Comparison of ENCODE assay signal across 8 cellular contexts in genomic region chr3:122564155-122564912, GRCh38. TPM values are rescaled to one million over a fixed set of nuclear protein-coding genes. Genes with fewer than 3 reads are reported as not detected.
DNase-seq lines count a peak whose midpoint lies in the region; ATAC-seq and TF ChIP-seq lines count a peak whose summit lies in the region.

DTX3L (plus strand) TSS chr3:122564338; CDS start chr3:122564427, 89 bp downstream.
PARP9 (minus strand) TSS chr3:122564300; CDS start chr3:122559620, 4,680 bp downstream.

- TF ChIP-seq CTCF in epithelial cell of proximal tubule (conservative IDR thresholded peaks at IDR 0.05; ENCODE audit: low read depth, low read length) = no peak

- peak within 1 kb of the TSS; percentile 71 to 92 for H3K9ac ChIP-seq in mucosa of rectum (ENCODE audit: low read depth in 1 of 2, low read length in 2 of 2)

- POLR2A ChIA-PET in CD8-positive, alpha-beta memory T cell (lab: Charles Lee) = interaction anchor here (0.6 to 4.3 kb wide), 8 partner anchors 10 to 180 kb away, joined by 3 to 39 read pairs (median 6); partner anchors contain the start of genes FAM162A, KPNA1, MIX23 and PARP14

- H3K9me3 ChIP-seq in CD8-positive, alpha-beta memory T cell (ENCODE audit: low read length) = no peaks in the 10 kb centered on the region
- H3K9me3 ChIP-seq in mucosa of rectum (ENCODE audit: control insufficient read depth in 2 of 2, low read length in 2 of 2) = no peaks in the 10 kb centered on the region

- peaks cover 8% of the 10 kb centered on the region for H3K36me3 ChIP-seq in CD8-positive, alpha-beta memory T cell (ENCODE audit: insufficient read depth, low read length)
- H3K36me3 ChIP-seq in mucosa of rectum (ENCODE audit: control insufficient read depth in 2 of 2, insufficient read depth in 2 of 2, low read length in 2 of 2) = peaks cover 21 to 23% of the 10 kb centered on the region in 2 donors

- H3K27ac Mint-ChIP-seq in CD8-positive, alpha-beta memory T cell = peak within 1 kb of the TSS; percentile 88 to 99 (median 95)
- peak within 1 kb of the TSS; percentile 97 for H3K27ac Mint-ChIP-seq in activated T-cell treated with anti-CD3 and anti-CD28 coated beads, Interleukin-2, amount 50 U/mL, for 24 hours

- peaks cover 4 to 53% (median 27%) of the 10 kb centered on the region in 3 donors for H3K36me3 Mint-ChIP-seq in CD8-positive, alpha-beta memory T cell
- peaks cover 64% of the 10 kb centered on the region for H3K36me3 Mint-ChIP-seq in activated T-cell treated with anti-CD3 and anti-CD28 coated beads, Interleukin-2, amount 50 U/mL, for 24 hours (ENCODE audit: low read depth)

- H3K9me3 Mint-ChIP-seq in CD8-positive, alpha-beta memory T cell = no peaks in the 10 kb centered on the region
- H3K9me3 Mint-ChIP-seq in activated T-cell treated with anti-CD3 and anti-CD28 coated beads, Interleukin-2, amount 50 U/mL, for 24 hours = no peaks in the 10 kb centered on the region

- no peaks in the 10 kb centered on the region for H3K27me3 Mint-ChIP-seq in CD8-positive, alpha-beta memory T cell
- H3K27me3 Mint-ChIP-seq in activated T-cell treated with anti-CD3 and anti-CD28 coated beads, Interleukin-2, amount 50 U/mL, for 24 hours = no peaks in the 10 kb centered on the region

- CTCF ChIA-PET in CD8-positive, alpha-beta memory T cell (lab: Charles Lee) = interaction anchor here (0.8 to 10.7 kb wide), 9 partner anchors 10 to 229 kb away, joined by 3 to 137 read pairs (median 3); partner anchors contain the start of genes HSPBAP1 and PARP14

- DNase-seq in CD8-positive, alpha-beta memory T cell = peak; percentile 73 to 86 (median 80)
- DNase-seq in HT1080 (ENCODE audit: low read depth) (peak; percentile 87), OCI-M1 (lab: John Stamatoyannopoulos, UW) (peak; percentile 94), epithelial cell of proximal tubule (ENCODE audit: low read depth) (no peak)
- peak; percentile 84 for DNase-seq in activated T-cell treated with anti-CD3 and anti-CD28 coated beads, Interleukin-2, amount 50 U/mL, for 24 hours
- peak; percentile 71 to 84 for DNase-seq in stimulated activated CD8-positive, alpha-beta memory T cell treated with anti-CD3 and anti-CD28 coated beads, Interleukin-4, amount 100 ng/mL, for 4 hours (ENCODE audit: low read depth in 2 of 2, low spot score in 1 of 2)

- peak within 1 kb of the TSS; percentile 86 for H3K4me3 ChIP-seq in CD8-positive, alpha-beta memory T cell (ENCODE audit: low read length)
- peak within 1 kb of the TSS; percentile 87 for H3K4me3 ChIP-seq in epithelial cell of proximal tubule (ENCODE audit: low read depth, low read length)
- peak within 1 kb of the TSS; percentile 85 to 89 for H3K4me3 ChIP-seq in mucosa of rectum (ENCODE audit: low read length in 2 of 2)

- H3K27me3 ChIP-seq in CD8-positive, alpha-beta memory T cell (ENCODE audit: insufficient read depth, low read length, poor library complexity, severe bottlenecking) = no peaks in the 10 kb centered on the region
- H3K27me3 ChIP-seq in mucosa of rectum (ENCODE audit: control insufficient read depth in 2 of 2, insufficient read depth in 2 of 2, low read length in 2 of 2) = no peaks in the 10 kb centered on the region

- H3K4me1 Mint-ChIP-seq in CD8-positive, alpha-beta memory T cell = peaks cover 70 to 85% (median 83%) of the 10 kb centered on the region in 3 donors
- H3K4me1 Mint-ChIP-seq in activated T-cell treated with anti-CD3 and anti-CD28 coated beads, Interleukin-2, amount 50 U/mL, for 24 hours (ENCODE audit: low read depth) = peaks cover 73% of the 10 kb centered on the region

- peak within 1 kb of the TSS; percentile 91 to 96 (median 94) for H3K4me3 Mint-ChIP-seq in CD8-positive, alpha-beta memory T cell
- peak within 1 kb of the TSS; percentile 88 for H3K4me3 Mint-ChIP-seq in activated T-cell treated with anti-CD3 and anti-CD28 coated beads, Interleukin-2, amount 50 U/mL, for 24 hours

- peaks cover 65% of the 10 kb centered on the region for H3K4me1 ChIP-seq in CD8-positive, alpha-beta memory T cell (ENCODE audit: insufficient read depth, low read length)
- peaks cover 4 to 9% of the 10 kb centered on the region in 2 donors for H3K4me1 ChIP-seq in mucosa of rectum (ENCODE audit: control insufficient read depth in 2 of 2, insufficient read depth in 2 of 2, low read length in 2 of 2)

- peak within 1 kb of the TSS; percentile 86 for H3K27ac ChIP-seq in CD8-positive, alpha-beta memory T cell (ENCODE audit: low read depth, low read length)
- H3K27ac ChIP-seq in mucosa of rectum (ENCODE audit: low read depth in 2 of 2, low read length in 2 of 2) = peak within 1 kb of the TSS; percentile 92 to 93

- ATAC-seq in GM21360 (IDR thresholded peaks at IDR 0.05; ENCODE audit: unreplicated experiment) = peak; percentile 65

RNA-seq across cellular contexts. Expression of gene DTX3L, which starts in this region (rescaled TPM):
- 10 to 100 TPM; 22.9 to 24.3 TPM for total RNA-seq in CD8-positive, alpha-beta memory T cell
- polyA plus RNA-seq in CD8-positive, alpha-beta memory T cell = 31.2 TPM
- 17.4 and 22.5 TPM in 2 replicates for total RNA-seq in HT1080 (2014; rRNA removed; shearing (Covaris generic))
- polyA plus RNA-seq in HT1080 (2015; cell fraction: cytosol; rRNA removed) = 16.5 and 21.6 TPM in 2 replicates
- polyA plus RNA-seq in HT1080 (2015; cell fraction: nucleus; rRNA removed) = 22.4 and 22.7 TPM in 2 replicates
- total RNA-seq in epithelial cell of proximal tubule = 22.8 and 23.9 TPM in 2 replicates

RNA-seq across cellular contexts. Expression of gene PARP9, which starts in this region (rescaled TPM):
- total RNA-seq in CD8-positive, alpha-beta memory T cell = 10 to 100 TPM; 13.2 to 13.4 TPM
- 32.5 TPM for polyA plus RNA-seq in CD8-positive, alpha-beta memory T cell
- 10.5 and 10.7 TPM in 2 replicates for total RNA-seq in HT1080 (2014; rRNA removed; shearing (Covaris generic))
- polyA plus RNA-seq in HT1080 (2015; cell fraction: cytosol; rRNA removed) = 8.6 and 9.1 TPM in 2 replicates
- polyA plus RNA-seq in HT1080 (2015; cell fraction: nucleus; rRNA removed) = 17.8 and 18.4 TPM in 2 replicates
- 12.6 and 16.9 TPM in 2 replicates for total RNA-seq in epithelial cell of proximal tubule
